In the genomic region with DNA sequence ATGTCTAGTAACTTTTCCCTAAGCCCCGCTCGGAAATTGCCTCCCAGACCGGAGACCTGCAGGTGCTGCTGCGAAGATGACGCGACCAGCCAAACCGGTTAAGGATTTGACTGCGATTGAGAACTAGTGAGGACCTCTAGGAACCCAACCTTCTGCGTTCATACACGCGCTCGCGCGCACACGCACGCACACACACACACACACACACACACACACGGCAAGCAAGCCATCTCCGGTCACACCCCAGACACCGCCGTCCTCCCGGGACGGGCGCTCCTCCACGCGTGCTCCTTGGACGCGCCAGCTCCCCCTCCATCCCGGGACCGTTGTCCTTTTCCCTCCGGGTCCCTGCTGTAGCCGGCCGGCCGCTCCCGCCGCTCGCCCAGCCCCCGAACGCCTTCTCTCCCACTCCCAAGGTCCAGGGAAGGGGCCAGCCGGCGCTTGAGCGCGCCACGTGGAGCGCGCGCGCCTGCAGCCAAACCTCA, we compare ENCODE assay signal across 8 cellular contexts. TPM values are rescaled to one million over a fixed set of nuclear protein-coding genes. Genes with fewer than 3 reads are reported as not detected.
DNase-seq lines count a peak whose midpoint lies in the region; ATAC-seq and TF ChIP-seq lines count a peak whose summit lies in the region.

No MANE protein-coding gene starts in this region.

- H3K4me1 ChIP-seq in trophoblast cell (ENCODE audit: control insufficient read depth in 1 of 2, insufficient read depth in 2 of 2, low read length in 2 of 2) = peaks cover 0 to 6% of the 10 kb centered on the region in 2 experiments

- no peaks in the 10 kb centered on the region for H3K36me3 ChIP-seq in trophoblast cell (ENCODE audit: control insufficient read depth in 1 of 2, insufficient read depth in 2 of 2, low read length in 2 of 2)

- H3K27me3 Mint-ChIP-seq in HFFc6 (ENCODE audit: insufficient read depth) = no peaks in the 10 kb centered on the region
- H3K27me3 Mint-ChIP-seq in activated naive CD8-positive, alpha-beta T cell treated with anti-CD3 and anti-CD28 coated beads for 36 hours = peaks cover 79% of the 10 kb centered on the region

- no peak overlapping the region for H4K8ac ChIP-seq in trophoblast cell (ENCODE audit: low read depth, low read length)

- H4K12ac ChIP-seq in trophoblast cell (ENCODE audit: low read depth, low read length) = no peak overlapping the region

- peaks cover 52% of the 10 kb centered on the region for H3K4me1 Mint-ChIP-seq in HFFc6 (ENCODE audit: low read depth)
- peaks cover 15% of the 10 kb centered on the region for H3K4me1 Mint-ChIP-seq in activated naive CD8-positive, alpha-beta T cell treated with anti-CD3 and anti-CD28 coated beads for 36 hours

- no peak overlapping the region for H3K14ac ChIP-seq in trophoblast cell (ENCODE audit: low read length)

- no peak overlapping the region for H2BK120ac ChIP-seq in trophoblast cell (ENCODE audit: insufficient read depth, low read length, poor library complexity)

- no peak overlapping the region for H2BK5ac ChIP-seq in trophoblast cell (ENCODE audit: low read depth, low read length, poor library complexity)

- peak overlapping the region; percentile 51 for H3K27ac Mint-ChIP-seq in HFFc6
- peak overlapping the region; percentile 67 for H3K27ac Mint-ChIP-seq in activated naive CD8-positive, alpha-beta T cell treated with anti-CD3 and anti-CD28 coated beads for 36 hours

- H3K23ac ChIP-seq in trophoblast cell (ENCODE audit: low read length) = no peak overlapping the region

- peak overlapping the region; percentile 81 for H3K4me3 ChIP-seq in trophoblast cell (ENCODE audit: low read depth, low read length)

- H3K18ac ChIP-seq in trophoblast cell (ENCODE audit: low read length) = no peak overlapping the region

- H3K27ac ChIP-seq in trophoblast cell (ENCODE audit: low read depth, low read length) = no peak overlapping the region

- H3K36me3 Mint-ChIP-seq in HFFc6 (ENCODE audit: low read depth) = no peaks in the 10 kb centered on the region
- H3K36me3 Mint-ChIP-seq in activated naive CD8-positive, alpha-beta T cell treated with anti-CD3 and anti-CD28 coated beads for 36 hours = no peaks in the 10 kb centered on the region

- no peaks in the 10 kb centered on the region for H3K9me3 Mint-ChIP-seq in HFFc6
- no peaks in the 10 kb centered on the region for H3K9me3 Mint-ChIP-seq in activated naive CD8-positive, alpha-beta T cell treated with anti-CD3 and anti-CD28 coated beads for 36 hours

- no peak overlapping the region for H3K4ac ChIP-seq in trophoblast cell (ENCODE audit: low read depth, low read length)

- no peaks in the 10 kb centered on the region for H3K9me3 ChIP-seq in trophoblast cell (ENCODE audit: insufficient read depth, low read depth, low read length)

- H4K91ac ChIP-seq in trophoblast cell (ENCODE audit: low read depth, low read length) = no peak overlapping the region

- H3K4me2 ChIP-seq in trophoblast cell (ENCODE audit: low read length) = peak overlapping the region; percentile 84

- H2AK5ac ChIP-seq in trophoblast cell (ENCODE audit: low read length) = no peak overlapping the region

- DNase-seq in EL (peak; percentile 57), HFFc6 (peak; percentile 25), NCI-H526 (lab: John Stamatoyannopoulos, UW) (peak; percentile 94 to 97), left cardiac atrium (peak; percentile 56), trophoblast cell (peak; percentile 94 to 96)
- DNase-seq in activated naive CD8-positive, alpha-beta T cell treated with anti-CD3 and anti-CD28 coated beads for 36 hours = peak; percentile 35

- no peaks in the 10 kb centered on the region for H3K27me3 ChIP-seq in trophoblast cell (ENCODE audit: insufficient read depth, low read length)

- peak overlapping the region; percentile 19 for H2AFZ ChIP-seq in trophoblast cell (ENCODE audit: insufficient read depth, low read length, poor library complexity)

- H2BK12ac ChIP-seq in trophoblast cell (ENCODE audit: low read length) = no peak overlapping the region

- intact Hi-C loops in left cardiac atrium (cut with DNase I) = loop anchor here (5.0 to 10.0 kb wide), 2 partner anchors 106 to 108 kb away; no protein-coding TSS in a partner anchor

- peaks cover 3% of the 10 kb centered on the region for H3K79me1 ChIP-seq in trophoblast cell (ENCODE audit: low read length)

- ATAC-seq in left cardiac atrium = peak; percentile 21 to 27
- ATAC-seq in GM19035 (IDR thresholded peaks at IDR 0.05; ENCODE audit: unreplicated experiment) = no peak
- ATAC-seq in HG03457 (IDR thresholded peaks at IDR 0.05; ENCODE audit: unreplicated experiment) = no peak

- H3K4me3 Mint-ChIP-seq in HFFc6 = peak overlapping the region; percentile 94
- peak overlapping the region; percentile 86 for H3K4me3 Mint-ChIP-seq in activated naive CD8-positive, alpha-beta T cell treated with anti-CD3 and anti-CD28 coated beads for 36 hours

- H3K79me2 ChIP-seq in trophoblast cell (ENCODE audit: control insufficient read depth, insufficient read depth, low read length, poor library complexity) = no peaks in the 10 kb centered on the region

- WGBS in trophoblast cell (ENCODE audit: extremely low coverage, insufficient coverage, insufficient read length) = no CpG with 5 or more reads among the region's 47 CpGs

- H3K9ac ChIP-seq in trophoblast cell (ENCODE audit: low read length) = no peak overlapping the region

- TF ChIP-seq CTCF in HFFc6 (IDR thresholded peaks at IDR 0.05) = no peak

RNA-seq across cellular contexts. Expression of gene TBC1D4, which starts 1.2 kb away (rescaled TPM):
- 10 to 100 TPM; 13.6 to 20.6 (median 16.6) TPM for total RNA-seq in HFFc6 (2021; fragmentation: NEBNext Ultra II Directional; extraction: Animal tissue kit (Norgen Biotek cat#: 25700))
- 10 to 100 TPM; 41.7 to 46.1 TPM for total RNA-seq in activated naive CD8-positive, alpha-beta T cell treated with anti-CD3 and anti-CD28 coated beads for 36 hours
- 10 to 100 TPM; 47.7 to 54.2 TPM for total RNA-seq in left cardiac atrium
- polyA plus RNA-seq in trophoblast cell (2013) = 4.1 and 4.4 TPM in 2 replicates

RNA-seq across cellular contexts. Expression of gene COMMD6, which starts 56.9 kb away (rescaled TPM):
- total RNA-seq in HFFc6 (2021; fragmentation: NEBNext Ultra II Directional; extraction: Animal tissue kit (Norgen Biotek cat#: 25700)) = 100 to 1,000 TPM; 142 to 177 (median 152) TPM
- total RNA-seq in activated naive CD8-positive, alpha-beta T cell treated with anti-CD3 and anti-CD28 coated beads for 36 hours = 10 to 100 TPM; 94.1 to 98.1 TPM
- total RNA-seq in left cardiac atrium = 100 to 1,000 TPM; 118 to 133 TPM
- polyA plus RNA-seq in trophoblast cell (2013) = 187 TPM in 2 replicates

Comparison
In these comparisons a context has a peak if more than half of its experiments do, and no peak if none do; other contexts are left out.
1. DNase-seq: peak in every context shown above with its lines; median percentile 96 in NCI-H526; 95 in trophoblast cell; 57 in EL; 56 in left cardiac atrium; 35 in activated naive CD8-positive, alpha-beta T cell treated with anti-CD3 and anti-CD28 coated beads for 36 hours; 25 in HFFc6.
2. ATAC-seq: peak in left cardiac atrium (2 of 2); none in GM19035 (single experiment) and HG03457 (single experiment).